Comparison of ENCODE assay signal across 18 cellular contexts in genomic region chr12:109621864-109622485, GRCh38. TPM values are rescaled to one million over a fixed set of nuclear protein-coding genes. Genes with fewer than 3 reads are reported as not detected.
DNase-seq lines count a peak whose midpoint lies in the region; ATAC-seq, FAIRE-seq and TF ChIP-seq lines count a peak whose summit lies in the region.
"Had no signal": no experiment of that assay in that cellular context is flagged by ENCODE, and none has a peak within 500 bp of the region (broad histone marks: within the 10 kb centered on the region; RNA-seq: fewer than 3 reads in every experiment).

No MANE protein-coding gene starts in this region.

- ATAC-seq in heart left ventricle = no peak
- ATAC-seq: A549, left ventricle myocardium superior had no signal

- H3K4me1 Mint-ChIP-seq in progenitor cell of endocrine pancreas (ENCODE audit: low read depth) = peaks cover 7% of the 10 kb centered on the region

- H3K36me3 ChIP-seq in mammary epithelial cell (ENCODE audit: insufficient read depth, low read length) (no peaks in the 10 kb centered on the region), heart left ventricle (no peaks in the 10 kb centered on the region)
- H3K36me3 ChIP-seq: upper lobe of left lung had no signal

- no peaks in the 10 kb centered on the region for H3K9me3 ChIP-seq in mammary epithelial cell (replicated peaks; ENCODE audit: insufficient read depth, low read length)
- H3K9me3 ChIP-seq in heart left ventricle = no peaks in the 10 kb centered on the region
- H3K9me3 ChIP-seq: A549, upper lobe of left lung had no signal

- no peaks in the 10 kb centered on the region for H4K20me1 ChIP-seq in mammary epithelial cell (ENCODE audit: insufficient read depth, low read length)

- no peak overlapping the region for H3K4me3 ChIP-seq in mammary epithelial cell (replicated peaks in 1 of 3; ENCODE audit: insufficient read depth in 1 of 3, low read depth in 2 of 3, low read length in 3 of 3)
- no peak overlapping the region for H3K4me3 ChIP-seq in heart left ventricle
- H3K4me3 ChIP-seq: A549, upper lobe of left lung had no signal

- H2AFZ ChIP-seq in mammary epithelial cell (ENCODE audit: low read depth, low read length) = peak overlapping the region; percentile 46

- TF ChIP-seq CTCF in mammary epithelial cell (conservative IDR thresholded peaks at IDR 0.05 in 1 of 2, IDR thresholded peaks at IDR 0.05 in 1 of 2; ENCODE audit: extremely low read depth in 1 of 2, insufficient read depth in 1 of 2, low read depth in 1 of 2, low read length in 2 of 2) (no peak), heart left ventricle (IDR thresholded peaks at IDR 0.05) (no peak), progenitor cell of endocrine pancreas (IDR thresholded peaks at IDR 0.05; ENCODE audit: unreplicated experiment) (no peak)

- no peak for FAIRE-seq in RCC 7860 (lab: Jason Lieb, UNC)
- FAIRE-seq: A549, D721Med, GM12891 had no signal

- intact Hi-C loops in mammary epithelial cell (cut with micrococcal nuclease) (no loop called here), heart left ventricle (cut with DNase I) (no loop called here)

- peak overlapping the region; percentile 55 for H3K4me2 ChIP-seq in mammary epithelial cell (ENCODE audit: insufficient read depth, low read depth, low read length)
- H3K4me2 ChIP-seq: A549 had no signal

- in situ Hi-C loops in mammary epithelial cell (cut with MboI; ENCODE audit: low sequenced_read_pairs in 2 of 2) = no loop called here

- H3K27me3 ChIP-seq in mammary epithelial cell (ENCODE audit: insufficient read depth, low read length) (no peaks in the 10 kb centered on the region), heart left ventricle (peaks cover 0 to 9% (median 0%) of the 10 kb centered on the region in 9 donors)
- H3K27me3 ChIP-seq: upper lobe of left lung had no signal

- no peak overlapping the region for H3K4me3 Mint-ChIP-seq in progenitor cell of endocrine pancreas (ENCODE audit: low read depth)

- H3K27me3 Mint-ChIP-seq in progenitor cell of endocrine pancreas = peaks cover 39% of the 10 kb centered on the region

- CTCF ChIA-PET in mammary epithelial cell (lab: Charles Lee; ENCODE audit: low non-redundant PET) = interaction anchor here (0.6 to 0.7 kb wide), 2 partner anchors 149 to 158 kb away, joined by 4 to 7 read pairs; no protein-coding TSS in a partner anchor

- 33% methylated on average over 11 of the region's 22 CpGs for WGBS in mammary epithelial cell (ENCODE audit: low coverage, missing lambda C conversion rate)
- WGBS in heart left ventricle, 4 donors = 54 to 67% (median 60%) methylated on average over 22 of the region's 22 CpGs

- no peaks in the 10 kb centered on the region for H3K79me2 ChIP-seq in mammary epithelial cell (ENCODE audit: insufficient read depth, low read length)

- no TSS peak for BruUV-seq in mammary epithelial cell (replicated peaks; lab: Mats Ljungman, UMichigan)

- dilution Hi-C loops in mammary epithelial cell (cut with HindIII; ENCODE audit: low sequenced_read_pairs) = no loop called here

- H3K36me3 Mint-ChIP-seq in progenitor cell of endocrine pancreas (ENCODE audit: insufficient read depth) = no peaks in the 10 kb centered on the region

- H3K9ac ChIP-seq in mammary epithelial cell (ENCODE audit: insufficient read depth, low read length) = no peak overlapping the region

- H3K27ac ChIP-seq in mammary epithelial cell (ENCODE audit: insufficient read depth, low read depth, low read length) (no peak overlapping the region), substantia nigra (ENCODE audit: low read depth, low read length, poor library complexity, severe bottlenecking) (peak overlapping the region; percentile 97), heart left ventricle (no peak overlapping the region)
- H3K27ac ChIP-seq: A549, upper lobe of left lung had no signal

- no peaks in the 10 kb centered on the region for H3K9me3 Mint-ChIP-seq in progenitor cell of endocrine pancreas (ENCODE audit: low read depth)

- no peak overlapping the region for H3K27ac Mint-ChIP-seq in progenitor cell of endocrine pancreas

- peaks cover 9% of the 10 kb centered on the region for H3K4me1 ChIP-seq in mammary epithelial cell (ENCODE audit: insufficient read depth, low read length)
- peaks cover 0 to 8% (median 0%) of the 10 kb centered on the region in 12 donors for H3K4me1 ChIP-seq in heart left ventricle
- H3K4me1 ChIP-seq: upper lobe of left lung had no signal

- no peak for TF ChIP-seq POLR2A in heart left ventricle (IDR thresholded peaks at IDR 0.05)

- DNase-seq in NCI-H2171 treated with DMSO at 0.1 percent for 48 hours (lab: John Stamatoyannopoulos, UW) = peak; percentile 56
- DNase-seq in NCI-H2171 (lab: John Stamatoyannopoulos, UW) = no peak
- DNase-seq in NCI-H2227 treated with DMSO at 0.1 percent for 48 hours (lab: John Stamatoyannopoulos, UW) = peak; percentile 65
- no peak for DNase-seq in mammary epithelial cell
- no peak for DNase-seq in substantia nigra (lab: John Stamatoyannopoulos, UW)
- DNase-seq in heart left ventricle = no peak
- no peak for DNase-seq in progenitor cell of endocrine pancreas (ENCODE audit: low spot score, unreplicated experiment)
- DNase-seq in RCC 7860 (ENCODE audit: low spot score) = no peak
- DNase-seq: activated CD4-positive, alpha-beta T cell treated with anti-CD3 and anti-CD28 coated beads, Interleukin-2, amount 50 U/mL, for 4 hours; glutamatergic neuron; GOT3; left ventricle myocardium superior; stimulated activated CD4-positive, alpha-beta T cell treated with anti-CD3 and anti-CD28 coated beads, Interleukin-12 subunit alpha, Interleukin-12 subunit beta, amount 100 ng/mL, for 4 hours; T-helper 2 cell had no signal

RNA-seq across cellular contexts. Expression of gene MVK, which starts 48.4 kb away (rescaled TPM):
- total RNA-seq in mammary epithelial cell (10 to 100 TPM; 26.8 to 51.5 TPM), heart left ventricle (10 to 100 TPM in 5 of 9 donors, 1 to 10 TPM in 4; 7.9 to 14.9 (median 10.1) TPM), progenitor cell of endocrine pancreas (28.1 and 33.3 TPM in 2 replicates)
- polyA plus RNA-seq in mammary epithelial cell (43.1 TPM), heart left ventricle (10 to 100 TPM; 13.4 to 13.9 TPM)
- 42.0 TPM for polyA minus RNA-seq in mammary epithelial cell

RNA-seq across cellular contexts. Expression of gene MMAB, which starts 48.7 kb away (rescaled TPM):
- total RNA-seq in mammary epithelial cell = 10 to 100 TPM; 27.5 to 67.8 TPM
- polyA plus RNA-seq in mammary epithelial cell = 51.6 TPM
- polyA minus RNA-seq in mammary epithelial cell = 40.1 TPM
- 10 to 100 TPM; 29.5 to 43.3 (median 34.4) TPM for total RNA-seq in heart left ventricle
- 10 to 100 TPM; 38.1 to 43.4 TPM for polyA plus RNA-seq in heart left ventricle
- total RNA-seq in progenitor cell of endocrine pancreas = 35.3 and 39.3 TPM in 2 replicates

Comparison
In these comparisons a context has a peak if more than half of its experiments do, and no peak if none do; other contexts are left out.
1. DNase-seq: peak in NCI-H2171 treated with DMSO at 0.1 percent for 48 hours (single experiment) and NCI-H2227 treated with DMSO at 0.1 percent for 48 hours (single experiment); none in NCI-H2171 (single experiment), mammary epithelial cell (single experiment), substantia nigra (0 of 49), heart left ventricle (0 of 5), progenitor cell of endocrine pancreas (single experiment) and RCC 7860 (single experiment).